8 cellular contexts compared by ENCODE assay signal in genomic region chrX:53317365-53318069, GRCh38. TPM values are rescaled to one million over a fixed set of nuclear protein-coding genes. Genes with fewer than 3 reads are reported as not detected.
DNase-seq lines count a peak whose midpoint lies in the region; ATAC-seq and TF ChIP-seq lines count a peak whose summit lies in the region.

No MANE protein-coding gene starts in this region.

- H3K4me3 Mint-ChIP-seq in activated T-cell treated with anti-CD3 and anti-CD28 coated beads, Interleukin-2, amount 50 U/mL, for 72 hours = no peak overlapping the region
- H3K4me3 Mint-ChIP-seq in neural crest cell = peak overlapping the region; percentile 49

- H3K9me3 ChIP-seq in OCI-LY3 (ENCODE audit: insufficient read depth, low read length) = no peaks in the 10 kb centered on the region

- no peak overlapping the region for H3K27ac ChIP-seq in OCI-LY3 (ENCODE audit: low read length)

- H3K79me2 ChIP-seq in OCI-LY3 (ENCODE audit: low read length) = no peaks in the 10 kb centered on the region

- peak; percentile 73 for TF ChIP-seq CTCF in OCI-LY3 (IDR thresholded peaks at IDR 0.05; ENCODE audit: low read depth, low read length)
- peak; percentile 76 for TF ChIP-seq CTCF in neural crest cell (conservative IDR thresholded peaks at IDR 0.05)

- no peaks in the 10 kb centered on the region for H3K36me3 ChIP-seq in OCI-LY3 (replicated peaks; ENCODE audit: low read depth, low read length)

- no peaks in the 10 kb centered on the region for H4K20me1 ChIP-seq in OCI-LY3 (ENCODE audit: insufficient read depth, low read length)

- no peak overlapping the region for H3K4me2 ChIP-seq in OCI-LY3 (ENCODE audit: low read length)

- H3K4me1 ChIP-seq in OCI-LY3 (ENCODE audit: low read length) = peaks cover 16% of the 10 kb centered on the region

- ATAC-seq in HG03097 (IDR thresholded peaks at IDR 0.05; ENCODE audit: low FRiP score, unreplicated experiment) = peak; percentile 48
- peak; percentile 73 to 81 for ATAC-seq in activated T-cell treated with anti-CD3 and anti-CD28 coated beads, Interleukin-2, amount 50 U/mL, for 72 hours (replicated peaks in 1 of 2)

- H3K9ac ChIP-seq in OCI-LY3 (ENCODE audit: low read length) = no peak overlapping the region

- H3K4me1 Mint-ChIP-seq in activated T-cell treated with anti-CD3 and anti-CD28 coated beads, Interleukin-2, amount 50 U/mL, for 72 hours (ENCODE audit: low read depth) = peaks cover 14% of the 10 kb centered on the region
- peaks cover 8% of the 10 kb centered on the region for H3K4me1 Mint-ChIP-seq in neural crest cell

- H2AFZ ChIP-seq in OCI-LY3 (ENCODE audit: low read depth, low read length) = 0 out of 2 replicates have a peak overlapping the region, but pooled peaks have one; percentile 21

- DNase-seq in NCI-H2196 (lab: John Stamatoyannopoulos, UW; ENCODE audit: unreplicated experiment) (peak; percentile 46), NCI-H2196 treated with DMSO at 0.1 percent for 48 hours (lab: John Stamatoyannopoulos, UW; ENCODE audit: unreplicated experiment) (no peak), fibroblast of gingiva (ENCODE audit: low read depth) (peak; percentile 9), neural crest cell (ENCODE audit: low read depth, low spot score) (peak; percentile 65), stromal cell of bone marrow (ENCODE audit: low read depth) (peak; percentile 18)
- peak; percentile 71 to 76 for DNase-seq in activated T-cell treated with anti-CD3 and anti-CD28 coated beads, Interleukin-2, amount 50 U/mL, for 72 hours

- peaks cover 53% of the 10 kb centered on the region for H3K27me3 Mint-ChIP-seq in activated T-cell treated with anti-CD3 and anti-CD28 coated beads, Interleukin-2, amount 50 U/mL, for 72 hours (ENCODE audit: low read depth)
- H3K27me3 Mint-ChIP-seq in neural crest cell (ENCODE audit: low read depth) = peaks cover 51% of the 10 kb centered on the region

- peaks cover 35% of the 10 kb centered on the region for H3K27me3 ChIP-seq in OCI-LY3 (ENCODE audit: low read depth, low read length)

- no peak overlapping the region for H3K27ac Mint-ChIP-seq in activated T-cell treated with anti-CD3 and anti-CD28 coated beads, Interleukin-2, amount 50 U/mL, for 72 hours
- H3K27ac Mint-ChIP-seq in neural crest cell (ENCODE audit: unreplicated experiment) = no peak overlapping the region

- no peaks in the 10 kb centered on the region for H3K9me3 Mint-ChIP-seq in activated T-cell treated with anti-CD3 and anti-CD28 coated beads, Interleukin-2, amount 50 U/mL, for 72 hours
- no peaks in the 10 kb centered on the region for H3K9me3 Mint-ChIP-seq in neural crest cell

- peaks cover 3 to 5% of the 10 kb centered on the region in 2 donors for H3K36me3 Mint-ChIP-seq in activated T-cell treated with anti-CD3 and anti-CD28 coated beads, Interleukin-2, amount 50 U/mL, for 72 hours (ENCODE audit: insufficient read depth in 2 of 2)
- peaks cover 2% of the 10 kb centered on the region for H3K36me3 Mint-ChIP-seq in neural crest cell (ENCODE audit: low read depth)

- no peak overlapping the region for H3K4me3 ChIP-seq in OCI-LY3 (ENCODE audit: low read length)

RNA-seq across cellular contexts. Expression of gene IQSEC2, which starts 36.1 kb away (rescaled TPM):
- total RNA-seq in activated T-cell treated with anti-CD3 and anti-CD28 coated beads, Interleukin-2, amount 50 U/mL, for 72 hours = 1 to 10 TPM in 1 of 2 donors, under 1 TPM in 1; 0.56 to 1.3 TPM
- total RNA-seq in neural crest cell = 0.96 and 1.7 TPM in 2 replicates
